In genomic region chr1:9868244-9868590, GRCh38 we compare ENCODE assay signal across 15 cellular contexts. TPM values are rescaled to one million over a fixed set of nuclear protein-coding genes. Genes with fewer than 3 reads are reported as not detected.
DNase-seq lines count a peak whose midpoint lies in the region; ATAC-seq and TF ChIP-seq lines count a peak whose summit lies in the region.
"Had no signal": no experiment of that assay in that cellular context is flagged by ENCODE, and none has a peak within 500 bp of the region (broad histone marks: within the 10 kb centered on the region; RNA-seq: fewer than 3 reads in every experiment).

No MANE protein-coding gene starts in this region.

- H3K27ac ChIP-seq in cardiac muscle cell (peak overlapping the region; percentile 50), liver (ENCODE audit: low read depth in 1 of 2, low read length in 2 of 2) (peak overlapping the region in 1 of 2 donors; percentile 27), vagina (peak overlapping the region; percentile 57)
- H3K27ac ChIP-seq: BLaER1 had no signal

- peaks cover 15% of the 10 kb centered on the region for H3K4me1 Mint-ChIP-seq in glutamatergic neuron (ENCODE audit: low read depth, unreplicated experiment)
- H3K4me1 Mint-ChIP-seq: CD14-positive monocyte had no signal

- peaks cover 2% of the 10 kb centered on the region for H3K9me3 Mint-ChIP-seq in glutamatergic neuron (ENCODE audit: unreplicated experiment)
- H3K9me3 Mint-ChIP-seq: CD4-positive, alpha-beta memory T cell; H9 had no signal

- peak; percentile 14 to 56 for TF ChIP-seq RAD21 in liver (IDR thresholded peaks at IDR 0.05)

- H3K36me3 Mint-ChIP-seq in glutamatergic neuron (ENCODE audit: unreplicated experiment) = no peaks in the 10 kb centered on the region

- no peak overlapping the region for H3K9ac ChIP-seq in liver (ENCODE audit: low read depth in 1 of 2, low read length in 2 of 2)
- H3K9ac ChIP-seq: BLaER1 had no signal

- TF ChIP-seq CTCF in cardiac muscle cell (IDR thresholded peaks at IDR 0.05; ENCODE audit: low read depth, low read length) (no peak), glutamatergic neuron (IDR thresholded peaks at IDR 0.05; ENCODE audit: partially characterized antibody, unreplicated experiment) (no peak), liver (IDR thresholded peaks at IDR 0.05; ENCODE audit: low read depth, low read length, missing input control) (no peak), vagina (IDR thresholded peaks at IDR 0.05) (no peak)

- H3K9me3 ChIP-seq in cardiac muscle cell (ENCODE audit: low read depth) (no peaks in the 10 kb centered on the region), liver (ENCODE audit: control insufficient read depth in 4 of 4, low read length in 3 of 4) (no peaks in the 10 kb centered on the region), vagina (no peaks in the 10 kb centered on the region)
- H3K9me3 ChIP-seq: BLaER1 had no signal

- H3K27me3 ChIP-seq in cardiac muscle cell (no peaks in the 10 kb centered on the region), liver (ENCODE audit: control insufficient read depth in 4 of 4, insufficient read depth in 4 of 4, low read length in 3 of 4) (no peaks in the 10 kb centered on the region), vagina (no peaks in the 10 kb centered on the region)
- H3K27me3 ChIP-seq: BLaER1 had no signal

- H3K27me3 Mint-ChIP-seq in glutamatergic neuron (ENCODE audit: unreplicated experiment) = no peaks in the 10 kb centered on the region
- H3K27me3 Mint-ChIP-seq: CD4-positive, alpha-beta memory T cell had no signal

- 20% methylated on average over 3 of the region's 3 CpGs for WGBS in liver

- H3K36me3 ChIP-seq in cardiac muscle cell (peaks cover 4% of the 10 kb centered on the region), liver (ENCODE audit: control insufficient read depth in 4 of 4, insufficient read depth in 3 of 4, low read depth in 1 of 4, low read length in 3 of 4) (peaks cover 0 to 3% (median 1%) of the 10 kb centered on the region in 4 donors), vagina (peaks cover 0 to 15% of the 10 kb centered on the region in 2 donors)

- DNase-seq in cardiac muscle cell (ENCODE audit: low read depth in 1 of 2, low spot score in 1 of 2) (no peak), left ventricle myocardium superior (no peak), glutamatergic neuron (no peak), vagina (ENCODE audit: extremely low spot score in 2 of 2) (no peak), putamen (ENCODE audit: low spot score) (no peak), NCI-H146 (lab: John Stamatoyannopoulos, UW) (no peak), NCI-H510A treated with DMSO at 0.1 percent for 48 hours (lab: John Stamatoyannopoulos, UW) (no peak)
- DNase-seq: 8988T; CD4-positive, alpha-beta memory T cell; GF-D8; GOT3 had no signal

- no peak for TF ChIP-seq POLR2A in vagina (IDR thresholded peaks at IDR 0.05)

- intact Hi-C loops in left ventricle myocardium superior (cut with micrococcal nuclease) (loop anchor here (5.0 kb wide), 1 partner anchor 86 kb away; no protein-coding TSS in a partner anchor), vagina (cut with DNase I) (loop anchor here (5.0 to 10.0 kb wide), 3 partner anchors 86 to 241 kb away; no protein-coding TSS in a partner anchor)

- ATAC-seq in left ventricle myocardium superior = no peak

- H3K4me1 ChIP-seq in cardiac muscle cell (ENCODE audit: low read depth) (no peaks in the 10 kb centered on the region), liver (ENCODE audit: control insufficient read depth in 4 of 4, insufficient read depth in 4 of 4, low read length in 3 of 4) (peaks cover 2 to 14% (median 11%) of the 10 kb centered on the region in 4 donors), vagina (peaks cover 48% of the 10 kb centered on the region)

- H3K4me3 ChIP-seq in cardiac muscle cell (no peak overlapping the region), liver (ENCODE audit: low read depth in 1 of 3, low read length in 3 of 3) (no peak overlapping the region), vagina (no peak overlapping the region)
- H3K4me3 ChIP-seq: BLaER1 had no signal

- peak overlapping the region; percentile 7 for H3K4me3 Mint-ChIP-seq in glutamatergic neuron (ENCODE audit: unreplicated experiment)
- H3K4me3 Mint-ChIP-seq: CD14-positive monocyte; CD4-positive, alpha-beta memory T cell; H9 had no signal

- H3K27ac Mint-ChIP-seq in glutamatergic neuron (ENCODE audit: unreplicated experiment) = no peak overlapping the region
- H3K27ac Mint-ChIP-seq: H9 had no signal

TF ChIP-seq in liver, 16 proteins besides CTCF, POLR2A, EP300 and RAD21:
- TF ChIP-seq YY1 (IDR thresholded peaks at IDR 0.05) = no peak
- peak; percentile 51 to 68 for TF ChIP-seq HNF4A (conservative IDR thresholded peaks at IDR 0.05)
- no peak for TF ChIP-seq JUND (IDR thresholded peaks at IDR 0.05)
- TF ChIP-seq FOXA1 (IDR thresholded peaks at IDR 0.05) = peak; percentile 22
- peak; percentile 55 for TF ChIP-seq SP1 (IDR thresholded peaks at IDR 0.05)
- TF ChIP-seq ATF3 (IDR thresholded peaks at IDR 0.05) = no peak
- no peak for TF ChIP-seq MAX (IDR thresholded peaks at IDR 0.05)
- TF ChIP-seq ZBTB33 (IDR thresholded peaks at IDR 0.05) = no peak
- peak; percentile 52 for TF ChIP-seq FOXA2 (IDR thresholded peaks at IDR 0.05)
- TF ChIP-seq RXRA (IDR thresholded peaks at IDR 0.05) = peak; percentile 87 to 94
- peak; percentile 71 for TF ChIP-seq NR2F2 (IDR thresholded peaks at IDR 0.05)
- no peak for TF ChIP-seq EGR1 (IDR thresholded peaks at IDR 0.05; ENCODE audit: low read depth in 2 of 2)
TF ChIP-seq in liver: peak in this region for 6.

RNA-seq across cellular contexts. Expression of gene CTNNBIP1, which starts 41.9 kb away (rescaled TPM):
- total RNA-seq in cardiac muscle cell = 122 and 124 TPM in 2 replicates
- 80.1 and 111 TPM in 2 replicates for polyA plus RNA-seq in cardiac muscle cell
- total RNA-seq in left ventricle myocardium superior = 45.9 TPM
- 50.7 TPM for total RNA-seq in glutamatergic neuron (ENCODE audit: unreplicated experiment)
- total RNA-seq in liver = 10 to 100 TPM in 1 of 2 donors, 1 to 10 TPM in 1; 8.6 to 10.6 TPM
- 10 to 100 TPM in 1 of 2 donors, 1 to 10 TPM in 1; 6.7 to 10.6 TPM for polyA plus RNA-seq in liver
- 44.7 TPM for total RNA-seq in vagina

RNA-seq across cellular contexts. Expression of gene CLSTN1, which starts 44.5 kb away (rescaled TPM):
- 49.4 and 70.9 TPM in 2 replicates for total RNA-seq in cardiac muscle cell
- polyA plus RNA-seq in cardiac muscle cell = 81.5 and 95.1 TPM in 2 replicates
- total RNA-seq in left ventricle myocardium superior = 54.9 TPM
- total RNA-seq in glutamatergic neuron (ENCODE audit: unreplicated experiment) = 139 TPM
- 10 to 100 TPM in 1 of 2 donors, 1 to 10 TPM in 1; 8.0 to 13.4 TPM for total RNA-seq in liver
- polyA plus RNA-seq in liver = 1 to 10 TPM; 3.1 to 9.6 TPM
- 96.5 TPM for total RNA-seq in vagina
